7 cellular contexts compared by ENCODE assay signal in genomic region chr15:75723847-75724660, GRCh38. TPM values are rescaled to one million over a fixed set of nuclear protein-coding genes. Genes with fewer than 3 reads are reported as not detected.
DNase-seq lines count a peak whose midpoint lies in the region; ATAC-seq and TF ChIP-seq lines count a peak whose summit lies in the region.

No MANE protein-coding gene starts in this region.

- H3K9ac ChIP-seq in HUES6 (ENCODE audit: low read length), result peak overlapping the region; percentile 34
- peak overlapping the region; percentile 50 to 62 for H3K9ac ChIP-seq in liver (ENCODE audit: low read depth in 1 of 2, low read length in 2 of 2)

- peak; percentile 95 for DNase-seq in dermis blood vessel endothelial cell
- DNase-seq in stimulated activated CD4-positive, alpha-beta T cell treated with anti-CD3 and anti-CD28 coated beads, Interleukin-4, amount 100 ng/mL, for 1 hour, result peak; percentile 13

- 0 out of 2 replicates have a peak, but pooled peaks cover 6% of the 10 kb centered on the region for H3K27me3 ChIP-seq in HUES6 (ENCODE audit: control insufficient read depth, insufficient read depth, low read length)
- H3K27me3 ChIP-seq in liver (ENCODE audit: control insufficient read depth in 4 of 4, insufficient read depth in 4 of 4, low read length in 3 of 4), result no peaks in the 10 kb centered on the region

- H3K4me3 ChIP-seq in HUES6 (ENCODE audit: low read depth, low read length) (no peak overlapping the region), liver (ENCODE audit: low read depth in 1 of 3, low read length in 3 of 3) (no peak overlapping the region)

- no peak for TF ChIP-seq CTCF in liver (IDR thresholded peaks at IDR 0.05; ENCODE audit: low read depth, low read length, missing input control)

- no peaks in the 10 kb centered on the region for H3K9me3 ChIP-seq in HUES6 (ENCODE audit: control insufficient read depth, insufficient read depth, low read depth, low read length)
- no peaks in the 10 kb centered on the region for H3K9me3 ChIP-seq in liver (ENCODE audit: control insufficient read depth in 4 of 4, low read length in 3 of 4)

- no peak for TF ChIP-seq RAD21 in liver (IDR thresholded peaks at IDR 0.05)

- H3K36me3 ChIP-seq in HUES6 (ENCODE audit: control insufficient read depth, insufficient read depth, low read length), result no peaks in the 10 kb centered on the region
- H3K36me3 ChIP-seq in liver (ENCODE audit: control insufficient read depth in 4 of 4, insufficient read depth in 3 of 4, low read depth in 1 of 4, low read length in 3 of 4), result no peaks in the 10 kb centered on the region

- H3K4me1 ChIP-seq in HUES6 (ENCODE audit: control insufficient read depth, insufficient read depth, low read length) (peaks cover 9% of the 10 kb centered on the region; the same call in 1 of the 2 replicates), liver (ENCODE audit: control insufficient read depth in 4 of 4, insufficient read depth in 4 of 4, low read length in 3 of 4) (peaks cover 0 to 19% (median 14%) of the 10 kb centered on the region in 4 donors)

- ATAC-seq in GM18502 (IDR thresholded peaks at IDR 0.05; ENCODE audit: poor library complexity, unreplicated experiment), result peak; percentile 49
- ATAC-seq in SK-N-SH treated with all-trans-retinoic acid at 6 μM for 48 hours, result peak; percentile 89
- no peak for ATAC-seq in HG03159 (IDR thresholded peaks at IDR 0.05; ENCODE audit: unreplicated experiment)

- 23% methylated on average over 9 of the region's 9 CpGs for WGBS in liver

- H3K27ac ChIP-seq in HUES6 (ENCODE audit: low read depth, low read length), result peak overlapping the region; percentile 35; the same call in 1 of the 2 replicates
- H3K27ac ChIP-seq in liver (ENCODE audit: low read depth in 1 of 2, low read length in 2 of 2), result peak overlapping the region; percentile 59 to 64

TF ChIP-seq in SK-N-SH treated with all-trans-retinoic acid at 6 μM for 48 hours, 23 proteins besides CTCF, POLR2A, EP300 and RAD21 (continues in another document):
- TF ChIP-seq, protein P1, sequence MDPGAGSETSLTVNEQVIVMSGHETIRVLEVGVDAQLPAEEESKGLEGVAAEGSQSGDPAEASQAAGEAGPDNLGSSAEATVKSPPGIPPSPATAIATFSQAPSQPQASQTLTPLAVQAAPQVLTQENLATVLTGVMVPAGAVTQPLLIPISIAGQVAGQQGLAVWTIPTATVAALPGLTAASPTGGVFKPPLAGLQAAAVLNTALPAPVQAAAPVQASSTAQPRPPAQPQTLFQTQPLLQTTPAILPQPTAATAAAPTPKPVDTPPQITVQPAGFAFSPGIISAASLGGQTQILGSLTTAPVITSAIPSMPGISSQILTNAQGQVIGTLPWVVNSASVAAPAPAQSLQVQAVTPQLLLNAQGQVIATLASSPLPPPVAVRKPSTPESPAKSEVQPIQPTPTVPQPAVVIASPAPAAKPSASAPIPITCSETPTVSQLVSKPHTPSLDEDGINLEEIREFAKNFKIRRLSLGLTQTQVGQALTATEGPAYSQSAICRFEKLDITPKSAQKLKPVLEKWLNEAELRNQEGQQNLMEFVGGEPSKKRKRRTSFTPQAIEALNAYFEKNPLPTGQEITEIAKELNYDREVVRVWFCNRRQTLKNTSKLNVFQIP (CRISPR knock-in tag; IDR thresholded peaks at IDR 0.05; ENCODE audit: borderline replicate concordance, low read depth), result no peak
- TF ChIP-seq RARB (CRISPR knock-in tag; IDR thresholded peaks at IDR 0.05) (no peak), BACH2 (CRISPR knock-in tag; IDR thresholded peaks at IDR 0.05; ENCODE audit: borderline replicate concordance) (no peak), ISL1 (CRISPR knock-in tag; IDR thresholded peaks at IDR 0.05) (no peak)
- TF ChIP-seq, protein P2, sequence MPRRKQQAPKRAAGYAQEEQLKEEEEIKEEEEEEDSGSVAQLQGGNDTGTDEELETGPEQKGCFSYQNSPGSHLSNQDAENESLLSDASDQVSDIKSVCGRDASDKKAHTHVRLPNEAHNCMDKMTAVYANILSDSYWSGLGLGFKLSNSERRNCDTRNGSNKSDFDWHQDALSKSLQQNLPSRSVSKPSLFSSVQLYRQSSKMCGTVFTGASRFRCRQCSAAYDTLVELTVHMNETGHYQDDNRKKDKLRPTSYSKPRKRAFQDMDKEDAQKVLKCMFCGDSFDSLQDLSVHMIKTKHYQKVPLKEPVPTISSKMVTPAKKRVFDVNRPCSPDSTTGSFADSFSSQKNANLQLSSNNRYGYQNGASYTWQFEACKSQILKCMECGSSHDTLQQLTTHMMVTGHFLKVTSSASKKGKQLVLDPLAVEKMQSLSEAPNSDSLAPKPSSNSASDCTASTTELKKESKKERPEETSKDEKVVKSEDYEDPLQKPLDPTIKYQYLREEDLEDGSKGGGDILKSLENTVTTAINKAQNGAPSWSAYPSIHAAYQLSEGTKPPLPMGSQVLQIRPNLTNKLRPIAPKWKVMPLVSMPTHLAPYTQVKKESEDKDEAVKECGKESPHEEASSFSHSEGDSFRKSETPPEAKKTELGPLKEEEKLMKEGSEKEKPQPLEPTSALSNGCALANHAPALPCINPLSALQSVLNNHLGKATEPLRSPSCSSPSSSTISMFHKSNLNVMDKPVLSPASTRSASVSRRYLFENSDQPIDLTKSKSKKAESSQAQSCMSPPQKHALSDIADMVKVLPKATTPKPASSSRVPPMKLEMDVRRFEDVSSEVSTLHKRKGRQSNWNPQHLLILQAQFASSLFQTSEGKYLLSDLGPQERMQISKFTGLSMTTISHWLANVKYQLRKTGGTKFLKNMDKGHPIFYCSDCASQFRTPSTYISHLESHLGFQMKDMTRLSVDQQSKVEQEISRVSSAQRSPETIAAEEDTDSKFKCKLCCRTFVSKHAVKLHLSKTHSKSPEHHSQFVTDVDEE (CRISPR knock-in tag; IDR thresholded peaks at IDR 0.05), result no peak

TF ChIP-seq in liver, 16 proteins besides CTCF, POLR2A, EP300 and RAD21:
- TF ChIP-seq GABPA (IDR thresholded peaks at IDR 0.05 in 1 of 2, conservative IDR thresholded peaks at IDR 0.05 in 1 of 2) (no peak), ZBTB33 (IDR thresholded peaks at IDR 0.05) (no peak), JUND (IDR thresholded peaks at IDR 0.05) (peak; percentile 34 to 73), NR2F2 (IDR thresholded peaks at IDR 0.05) (no peak), FOXA2 (IDR thresholded peaks at IDR 0.05) (no peak), HNF4G (IDR thresholded peaks at IDR 0.05) (no peak), YY1 (IDR thresholded peaks at IDR 0.05) (no peak), HNF4A (conservative IDR thresholded peaks at IDR 0.05) (peak; percentile 36 to 56), SP1 (IDR thresholded peaks at IDR 0.05) (peak; percentile 57), RXRA (IDR thresholded peaks at IDR 0.05) (peak in 1 of 2 donors; percentile 25), FOXA1 (IDR thresholded peaks at IDR 0.05) (no peak), EGR1 (IDR thresholded peaks at IDR 0.05; ENCODE audit: low read depth in 2 of 2) (no peak)
- TF ChIP-seq, protein P3, sequence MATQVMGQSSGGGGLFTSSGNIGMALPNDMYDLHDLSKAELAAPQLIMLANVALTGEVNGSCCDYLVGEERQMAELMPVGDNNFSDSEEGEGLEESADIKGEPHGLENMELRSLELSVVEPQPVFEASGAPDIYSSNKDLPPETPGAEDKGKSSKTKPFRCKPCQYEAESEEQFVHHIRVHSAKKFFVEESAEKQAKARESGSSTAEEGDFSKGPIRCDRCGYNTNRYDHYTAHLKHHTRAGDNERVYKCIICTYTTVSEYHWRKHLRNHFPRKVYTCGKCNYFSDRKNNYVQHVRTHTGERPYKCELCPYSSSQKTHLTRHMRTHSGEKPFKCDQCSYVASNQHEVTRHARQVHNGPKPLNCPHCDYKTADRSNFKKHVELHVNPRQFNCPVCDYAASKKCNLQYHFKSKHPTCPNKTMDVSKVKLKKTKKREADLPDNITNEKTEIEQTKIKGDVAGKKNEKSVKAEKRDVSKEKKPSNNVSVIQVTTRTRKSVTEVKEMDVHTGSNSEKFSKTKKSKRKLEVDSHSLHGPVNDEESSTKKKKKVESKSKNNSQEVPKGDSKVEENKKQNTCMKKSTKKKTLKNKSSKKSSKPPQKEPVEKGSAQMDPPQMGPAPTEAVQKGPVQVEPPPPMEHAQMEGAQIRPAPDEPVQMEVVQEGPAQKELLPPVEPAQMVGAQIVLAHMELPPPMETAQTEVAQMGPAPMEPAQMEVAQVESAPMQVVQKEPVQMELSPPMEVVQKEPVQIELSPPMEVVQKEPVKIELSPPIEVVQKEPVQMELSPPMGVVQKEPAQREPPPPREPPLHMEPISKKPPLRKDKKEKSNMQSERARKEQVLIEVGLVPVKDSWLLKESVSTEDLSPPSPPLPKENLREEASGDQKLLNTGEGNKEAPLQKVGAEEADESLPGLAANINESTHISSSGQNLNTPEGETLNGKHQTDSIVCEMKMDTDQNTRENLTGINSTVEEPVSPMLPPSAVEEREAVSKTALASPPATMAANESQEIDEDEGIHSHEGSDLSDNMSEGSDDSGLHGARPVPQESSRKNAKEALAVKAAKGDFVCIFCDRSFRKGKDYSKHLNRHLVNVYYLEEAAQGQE (IDR thresholded peaks at IDR 0.05), result peak; percentile 23
- TF ChIP-seq, protein P4, sequence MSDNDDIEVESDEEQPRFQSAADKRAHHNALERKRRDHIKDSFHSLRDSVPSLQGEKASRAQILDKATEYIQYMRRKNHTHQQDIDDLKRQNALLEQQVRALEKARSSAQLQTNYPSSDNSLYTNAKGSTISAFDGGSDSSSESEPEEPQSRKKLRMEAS (IDR thresholded peaks at IDR 0.05), result no peak

RNA-seq across cellular contexts. Expression of gene CSPG4, which starts 11.4 kb away (rescaled TPM):
- total RNA-seq in dermis blood vessel endothelial cell (0.19 and 0.68 TPM in 2 replicates), liver (1 to 10 TPM; 1.2 to 1.5 TPM)
- polyA plus RNA-seq in liver, result under 1 TPM; 0.07 to 0.36 TPM
